ENCODE assay signal across 8 cellular contexts in genomic region chr11:7986768-7987559, GRCh38. TPM values are rescaled to one million over a fixed set of nuclear protein-coding genes. Genes with fewer than 3 reads are reported as not detected.
DNase-seq lines count a peak whose midpoint lies in the region; ATAC-seq and TF ChIP-seq lines count a peak whose summit lies in the region.

EIF3F (plus strand) TSS chr11:7987337; CDS start chr11:7987353, 16 bp downstream.

- H3K27me3 ChIP-seq in KMS-11 (ENCODE audit: insufficient read depth, low read depth), result no peaks in the 10 kb centered on the region
- H3K27me3 ChIP-seq in Panc1 (ENCODE audit: control insufficient read depth, insufficient read depth, low read length), result no peaks in the 10 kb centered on the region
- H3K27me3 ChIP-seq in muscle layer of colon (ENCODE audit: control insufficient read depth in 1 of 2, insufficient read depth in 2 of 2, low read length in 2 of 2), result no peaks in the 10 kb centered on the region

- peak within 1 kb of the TSS; percentile 98 for H3K4me2 ChIP-seq in KMS-11

- peak; percentile 77 for TF ChIP-seq CTCF in KMS-11 (conservative IDR thresholded peaks at IDR 0.05; ENCODE audit: low read depth, low read length)
- TF ChIP-seq CTCF in Panc1 (IDR thresholded peaks at IDR 0.05), result peak; percentile 98

- in situ Hi-C loops in Panc1 (cut with HindIII; ENCODE audit: low pct_unique_long_range_greater_than_20kb, low sequenced_read_pairs), result no loop called here

- POLR2A ChIA-PET in Panc1 (lab: Charles Lee), result interaction anchor here (0.5 to 1.1 kb wide), 4 partner anchors 11 to 94 kb away, joined by 3 to 6 read pairs (median 4); no protein-coding TSS in a partner anchor

- H3K4me1 ChIP-seq in KMS-11 (ENCODE audit: low read depth, poor library complexity, severe bottlenecking), result peaks cover 22% of the 10 kb centered on the region
- H3K4me1 ChIP-seq in Panc1 (ENCODE audit: control insufficient read depth, insufficient read depth, low read length), result peaks cover 21% of the 10 kb centered on the region
- H3K4me1 ChIP-seq in muscle layer of colon (ENCODE audit: insufficient read depth, low read length), result peaks cover 24% of the 10 kb centered on the region

- no peak within 1 kb of the TSS for H3K4me3 ChIP-seq in KMS-11 (IDR thresholded peaks at IDR 0.05; ENCODE audit: insufficient read depth, low read depth, low read length)
- peak within 1 kb of the TSS; percentile 85 for H3K4me3 ChIP-seq in Panc1 (ENCODE audit: low read depth in 2 of 2, low read length in 2 of 2)
- H3K4me3 ChIP-seq in muscle layer of colon (ENCODE audit: low read depth in 1 of 2, low read length in 2 of 2), result peak within 1 kb of the TSS; percentile 78 to 97

- ATAC-seq in GM21737 (IDR thresholded peaks at IDR 0.05; ENCODE audit: unreplicated experiment), result peak; percentile 95
- peak; percentile 100 for ATAC-seq in Panc1
- ATAC-seq in activated T-cell treated with anti-CD3 and anti-CD28 coated beads, Interleukin-2, amount 50 U/mL, for 4 hours, result peak; percentile 98 to 99
- peak; percentile 100 for ATAC-seq in esophagus mucosa

- H3K27ac ChIP-seq in KMS-11, result peak within 1 kb of the TSS; percentile 42; the same call in 1 of the 2 replicates
- H3K27ac ChIP-seq in Panc1 (ENCODE audit: low read length), result peak within 1 kb of the TSS; percentile 95
- H3K27ac ChIP-seq in muscle layer of colon (ENCODE audit: low read depth, low read length), result peak within 1 kb of the TSS; percentile 81

- CTCF ChIA-PET in Panc1 (lab: Charles Lee), result interaction anchor here (0.7 to 2.0 kb wide), 17 partner anchors 9 to 889 kb away, joined by 3 to 23 read pairs (median 5); no protein-coding TSS in a partner anchor

- H4K20me1 ChIP-seq in KMS-11 (ENCODE audit: insufficient read depth), result no peaks in the 10 kb centered on the region

- peak within 1 kb of the TSS; percentile 94 for H2AFZ ChIP-seq in KMS-11 (ENCODE audit: low read depth)

- peaks cover 41% of the 10 kb centered on the region for H3K79me2 ChIP-seq in KMS-11 (ENCODE audit: insufficient read depth, low read depth)

- intact Hi-C loops in Panc1 (cut with micrococcal nuclease; ENCODE audit: unreplicated experiment), result loop anchor here (1.0 to 10.0 kb wide), 3 partner anchors 95 to 892 kb away; no protein-coding TSS in a partner anchor

- H3K4me3 Mint-ChIP-seq in activated T-cell treated with anti-CD3 and anti-CD28 coated beads, Interleukin-2, amount 50 U/mL, for 4 hours, result peak within 1 kb of the TSS; percentile 100

- H3K9me3 Mint-ChIP-seq in activated T-cell treated with anti-CD3 and anti-CD28 coated beads, Interleukin-2, amount 50 U/mL, for 4 hours, result no peaks in the 10 kb centered on the region

- no peaks in the 10 kb centered on the region for H3K27me3 Mint-ChIP-seq in activated T-cell treated with anti-CD3 and anti-CD28 coated beads, Interleukin-2, amount 50 U/mL, for 4 hours (ENCODE audit: low read depth)

- H3K36me3 Mint-ChIP-seq in activated T-cell treated with anti-CD3 and anti-CD28 coated beads, Interleukin-2, amount 50 U/mL, for 4 hours (ENCODE audit: insufficient read depth), result peaks cover 27% of the 10 kb centered on the region

- H3K4me1 Mint-ChIP-seq in activated T-cell treated with anti-CD3 and anti-CD28 coated beads, Interleukin-2, amount 50 U/mL, for 4 hours (ENCODE audit: low read depth), result peaks cover 36% of the 10 kb centered on the region

- DNase-seq in DMS79 (lab: John Stamatoyannopoulos, UW) (peak; percentile 98), Panc1 (ENCODE audit: low read depth, low spot score) (peak; percentile 100)
- peak; percentile 79 for DNase-seq in activated T-cell treated with anti-CD3 and anti-CD28 coated beads, Interleukin-2, amount 50 U/mL, for 4 hours
- DNase-seq in stimulated activated CD8-positive, alpha-beta memory T cell treated with anti-CD3 and anti-CD28 coated beads, Interleukin-7, amount 100 ng/mL, for 24 hours (ENCODE audit: low read depth), result peak; percentile 63

- H3K9me3 ChIP-seq in Panc1 (ENCODE audit: control insufficient read depth, insufficient read depth, low read depth, low read length) (no peaks in the 10 kb centered on the region), muscle layer of colon (ENCODE audit: low read length) (no peaks in the 10 kb centered on the region)

- no peaks in the 10 kb centered on the region; the same call in 1 of the 2 replicates for H3K36me3 ChIP-seq in KMS-11 (ENCODE audit: insufficient read depth)
- peaks cover 22% of the 10 kb centered on the region; the same call in 1 of the 2 replicates for H3K36me3 ChIP-seq in Panc1 (ENCODE audit: control insufficient read depth, insufficient read depth, low read length)
- peaks cover 24% of the 10 kb centered on the region for H3K36me3 ChIP-seq in muscle layer of colon (ENCODE audit: insufficient read depth, low read length)

- BruUV-seq in Panc1 (replicated peaks; lab: Mats Ljungman, UMichigan), result no TSS peak

- H3K9ac ChIP-seq in KMS-11, result peak within 1 kb of the TSS; percentile 78
- H3K9ac ChIP-seq in muscle layer of colon (ENCODE audit: low read length), result peak within 1 kb of the TSS; percentile 70

RNA-seq across cellular contexts. Expression of gene EIF3F, which starts in this region (rescaled TPM):
- total RNA-seq in Panc1 (2021; ENCODE audit: unreplicated experiment) (387 TPM), esophagus mucosa (206 TPM)
- 395 TPM for polyA plus RNA-seq in Panc1 (2012; ENCODE audit: insufficient read length)
- 100 to 1,000 TPM; 336 to 429 (median 342) TPM for total RNA-seq in activated T-cell treated with anti-CD3 and anti-CD28 coated beads, Interleukin-2, amount 50 U/mL, for 4 hours

Comparison
In these comparisons a context has a peak if more than half of its experiments do, and no peak if none do; other contexts are left out.
1. H3K27ac ChIP-seq: peak in every context shown above with its lines; median percentile 95 in Panc1; 81 in muscle layer of colon; 42 in KMS-11.